Comparison of ENCODE assay signal across 27 cellular contexts in genomic region chr1:159030311-159030710, GRCh38. TPM values are rescaled to one million over a fixed set of nuclear protein-coding genes. Genes with fewer than 3 reads are reported as not detected.
DNase-seq lines count a peak whose midpoint lies in the region; ATAC-seq and TF ChIP-seq lines count a peak whose summit lies in the region.
"Had no signal": no experiment of that assay in that cellular context is flagged by ENCODE, and none has a peak within 500 bp of the region (broad histone marks: within the 10 kb centered on the region; RNA-seq: fewer than 3 reads in every experiment).

No MANE protein-coding gene starts in this region.

- no peak for TF ChIP-seq CTCF in DND-41 (IDR thresholded peaks at IDR 0.05; ENCODE audit: borderline replicate concordance, extremely low read depth, low read length, poor library complexity, severe bottlenecking)

- peaks cover 40 to 80% of the 10 kb centered on the region in 2 donors for H3K36me3 Mint-ChIP-seq in activated T-cell treated with anti-CD3 and anti-CD28 coated beads, Interleukin-2, amount 50 U/mL, for 72 hours (ENCODE audit: insufficient read depth in 2 of 2)
- H3K36me3 Mint-ChIP-seq in stimulated activated effector memory CD8-positive, alpha-beta T cell treated with anti-CD3 and anti-CD28 coated beads, Interleukin-12 subunit alpha, Interleukin-12 subunit beta, amount 100 ng/mL, for 72 hours: peaks cover 100% of the 10 kb centered on the region

- H3K36me3 ChIP-seq in DND-41 (ENCODE audit: insufficient read depth, low read length): peaks cover 99% of the 10 kb centered on the region
- H3K36me3 ChIP-seq: pancreas, WERI-Rb-1 had no signal

- H3K9me3 ChIP-seq in DND-41 (ENCODE audit: insufficient read depth, low read length, severe bottlenecking): no peaks in the 10 kb centered on the region
- H3K9me3 ChIP-seq: MG63, pancreas, SJCRH30, upper lobe of right lung had no signal

- no peak overlapping the region for H3K4me2 ChIP-seq in DND-41 (ENCODE audit: insufficient read depth, low read length)

- peaks cover 100% of the 10 kb centered on the region for H3K79me2 ChIP-seq in DND-41 (ENCODE audit: insufficient read depth, low read length)

- H3K27ac ChIP-seq in DND-41 (ENCODE audit: low read length): 0 out of 2 replicates have a peak overlapping the region, but pooled peaks have one; percentile 29
- H3K27ac ChIP-seq: pancreas, SJCRH30, upper lobe of right lung, WERI-Rb-1 had no signal

- H3K4me3 Mint-ChIP-seq in activated T-cell treated with anti-CD3 and anti-CD28 coated beads, Interleukin-2, amount 50 U/mL, for 72 hours: peak overlapping the region in 1 of 2 donors; percentile 61
- no peak overlapping the region for H3K4me3 Mint-ChIP-seq in stimulated activated effector memory CD8-positive, alpha-beta T cell treated with anti-CD3 and anti-CD28 coated beads, Interleukin-12 subunit alpha, Interleukin-12 subunit beta, amount 100 ng/mL, for 72 hours

- H3K4me1 Mint-ChIP-seq in activated T-cell treated with anti-CD3 and anti-CD28 coated beads, Interleukin-2, amount 50 U/mL, for 72 hours (ENCODE audit: low read depth): peaks cover 52% of the 10 kb centered on the region
- peaks cover 76% of the 10 kb centered on the region for H3K4me1 Mint-ChIP-seq in stimulated activated effector memory CD8-positive, alpha-beta T cell treated with anti-CD3 and anti-CD28 coated beads, Interleukin-12 subunit alpha, Interleukin-12 subunit beta, amount 100 ng/mL, for 72 hours

- no peak for DNase-seq in activated T-cell treated with anti-CD3 and anti-CD28 coated beads, Interleukin-2, amount 50 U/mL, for 72 hours
- DNase-seq in activated T-cell treated with anti-CD3 and anti-CD28 coated beads, Interleukin-2, amount 50 U/mL, for 48 hours: no peak
- DNase-seq in DND-41 (peak; percentile 19), dermis blood vessel endothelial cell (peak; percentile 74), NCI-H2227 treated with DMSO at 0.1 percent for 48 hours (lab: John Stamatoyannopoulos, UW) (no peak), medulla oblongata (ENCODE audit: extremely low spot score) (no peak)
- DNase-seq in stimulated activated effector memory CD8-positive, alpha-beta T cell treated with anti-CD3 and anti-CD28 coated beads, Interleukin-12 subunit alpha, Interleukin-12 subunit beta, amount 100 ng/mL, for 72 hours (ENCODE audit: low spot score in 2 of 2): no peak
- DNase-seq: activated CD8-positive, alpha-beta memory T cell treated with anti-CD3 and anti-CD28 coated beads for 24 hours; cortex of kidney; DMS79; HCEC 1CT; head of caudate nucleus; left cardiac atrium; mesenchymal stem cell; MG63; NCI-H1417 treated with DMSO at 0.1 percent for 48 hours; NCI-H2107; NCI-H510A treated with DMSO at 0.1 percent for 48 hours; pancreas; right cardiac atrium; SJCRH30; upper lobe of right lung; WERI-Rb-1 had no signal

- peaks cover 68% of the 10 kb centered on the region for H4K20me1 ChIP-seq in DND-41 (ENCODE audit: insufficient read depth, low read length)

- H3K9me3 Mint-ChIP-seq in activated T-cell treated with anti-CD3 and anti-CD28 coated beads, Interleukin-2, amount 50 U/mL, for 72 hours: no peaks in the 10 kb centered on the region
- no peaks in the 10 kb centered on the region for H3K9me3 Mint-ChIP-seq in stimulated activated effector memory CD8-positive, alpha-beta T cell treated with anti-CD3 and anti-CD28 coated beads, Interleukin-12 subunit alpha, Interleukin-12 subunit beta, amount 100 ng/mL, for 72 hours

- no peak for ATAC-seq in activated T-cell treated with anti-CD3 and anti-CD28 coated beads, Interleukin-2, amount 50 U/mL, for 72 hours (replicated peaks in 1 of 2)
- ATAC-seq in DND-41 (ENCODE audit: insufficient read depth, low read depth) (peak; percentile 73), GM18907 (IDR thresholded peaks at IDR 0.05; ENCODE audit: unreplicated experiment) (no peak)
- no peak for ATAC-seq in stimulated activated effector memory CD8-positive, alpha-beta T cell treated with anti-CD3 and anti-CD28 coated beads, Interleukin-12 subunit alpha, Interleukin-12 subunit beta, amount 100 ng/mL, for 72 hours
- ATAC-seq: GM12878, left cardiac atrium, Panc1, pancreas, right cardiac atrium, upper lobe of right lung had no signal

- H3K4me1 ChIP-seq in DND-41 (ENCODE audit: insufficient read depth, low read length): peaks cover 19% of the 10 kb centered on the region; the same call in 1 of the 2 replicates
- H3K4me1 ChIP-seq: pancreas, SJCRH30, upper lobe of right lung had no signal

- peak overlapping the region; percentile 85 for H3K27ac Mint-ChIP-seq in activated T-cell treated with anti-CD3 and anti-CD28 coated beads, Interleukin-2, amount 50 U/mL, for 72 hours
- H3K27ac Mint-ChIP-seq in stimulated activated effector memory CD8-positive, alpha-beta T cell treated with anti-CD3 and anti-CD28 coated beads, Interleukin-12 subunit alpha, Interleukin-12 subunit beta, amount 100 ng/mL, for 72 hours: peak overlapping the region; percentile 87

- H3K27me3 Mint-ChIP-seq in activated T-cell treated with anti-CD3 and anti-CD28 coated beads, Interleukin-2, amount 50 U/mL, for 72 hours (ENCODE audit: low read depth): no peaks in the 10 kb centered on the region

- no peak overlapping the region for H2AFZ ChIP-seq in DND-41 (ENCODE audit: low read depth, low read length)

- H3K4me3 ChIP-seq in DND-41 (ENCODE audit: low read depth in 1 of 2, low read length in 2 of 2): no peak overlapping the region
- H3K4me3 ChIP-seq: GM12878, MG63, pancreas, SJCRH30, upper lobe of right lung had no signal

- H3K27me3 ChIP-seq in DND-41 (ENCODE audit: insufficient read depth, low read length, poor library complexity): no peaks in the 10 kb centered on the region
- H3K27me3 ChIP-seq: MG63, pancreas, SJCRH30, upper lobe of right lung had no signal

- no peak overlapping the region for H3K9ac ChIP-seq in DND-41 (ENCODE audit: low read depth, low read length)

RNA-seq across cellular contexts. Expression of gene IFI16, which starts 20.6 kb away (rescaled TPM):
- 100 to 1,000 TPM; 311 to 326 TPM for total RNA-seq in activated T-cell treated with anti-CD3 and anti-CD28 coated beads, Interleukin-2, amount 50 U/mL, for 72 hours
- total RNA-seq in dermis blood vessel endothelial cell: 101 and 103 TPM in 2 replicates

RNA-seq across cellular contexts. Expression of gene AIM2, which starts 46.3 kb away (rescaled TPM):
- 100 to 1,000 TPM in 1 of 2 donors, 10 to 100 TPM in 1; 37.6 to 103 TPM for total RNA-seq in activated T-cell treated with anti-CD3 and anti-CD28 coated beads, Interleukin-2, amount 50 U/mL, for 72 hours
- total RNA-seq in dermis blood vessel endothelial cell: not detected in 2 replicates
- total RNA-seq: myocyte, SJCRH30 had no signal

Comparison
In these comparisons a context has a peak if more than half of its experiments do, and no peak if none do; other contexts are left out.
1. DNase-seq: peak in DND-41 (single experiment) and dermis blood vessel endothelial cell (single experiment); none in activated T-cell treated with anti-CD3 and anti-CD28 coated beads, Interleukin-2, amount 50 U/mL, for 72 hours (0 of 2), activated T-cell treated with anti-CD3 and anti-CD28 coated beads, Interleukin-2, amount 50 U/mL, for 48 hours (0 of 2), stimulated activated effector memory CD8-positive, alpha-beta T cell treated with anti-CD3 and anti-CD28 coated beads, Interleukin-12 subunit alpha, Interleukin-12 subunit beta, amount 100 ng/mL, for 72 hours (0 of 2), NCI-H2227 treated with DMSO at 0.1 percent for 48 hours (single experiment) and medulla oblongata (single experiment).
2. RNA of gene AIM2, which starts 46.3 kb away (total RNA-seq): 37.6 to 103 TPM in activated T-cell treated with anti-CD3 and anti-CD28 coated beads, Interleukin-2, amount 50 U/mL, for 72 hours; not detected in dermis blood vessel endothelial cell; every median in the first group is over 10 times any median in the second.